8 cellular contexts compared by ENCODE assay signal in the genomic region with DNA sequence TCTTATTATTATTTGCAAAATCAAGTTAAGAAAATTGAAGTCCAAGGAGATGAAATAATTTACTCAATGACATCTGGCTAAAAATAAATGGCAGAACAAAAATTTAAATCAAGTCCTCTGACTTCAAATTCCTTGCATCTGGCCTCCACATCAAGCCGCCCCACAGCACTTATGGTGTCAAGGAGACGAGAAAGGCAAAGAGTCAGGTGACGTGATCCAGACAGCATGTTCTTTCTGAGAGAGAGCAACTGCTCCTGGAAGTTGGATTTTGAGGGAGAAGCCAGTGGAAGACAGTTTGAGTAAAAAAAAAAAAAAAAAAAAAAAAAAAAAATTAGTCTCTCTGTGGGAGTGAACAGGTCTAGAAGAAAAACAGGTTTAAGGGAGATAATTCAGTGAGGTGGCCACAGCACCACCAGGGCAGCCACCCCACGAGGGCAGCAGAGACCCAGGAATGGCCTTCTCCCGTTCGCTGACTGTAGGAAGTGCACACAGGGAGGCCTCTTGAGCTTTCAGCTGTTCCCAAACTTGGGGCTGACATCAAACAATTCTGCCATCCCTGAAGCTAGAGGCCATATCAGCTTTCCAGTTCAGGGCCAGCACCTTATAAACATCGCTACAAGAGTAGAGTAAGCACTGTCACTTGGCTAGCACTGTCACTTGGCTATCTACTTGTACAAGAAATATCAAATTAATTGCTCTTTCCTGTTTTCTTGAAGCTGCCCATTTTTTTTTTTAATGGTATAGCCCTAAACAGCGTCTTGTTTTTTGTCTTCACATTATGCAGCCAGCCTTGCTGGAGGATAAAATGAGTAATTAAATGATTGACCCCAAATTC. TPM values are rescaled to one million over a fixed set of nuclear protein-coding genes. Genes with fewer than 3 reads are reported as not detected.
DNase-seq lines count a peak whose midpoint lies in the region; ATAC-seq and TF ChIP-seq lines count a peak whose summit lies in the region.

No MANE protein-coding gene starts in this region.

- no peaks in the 10 kb centered on the region for H3K9me3 Mint-ChIP-seq in H9

- no peaks in the 10 kb centered on the region for H3K23me2 ChIP-seq in H9 (ENCODE audit: insufficient read length, low read depth, low read length, poor library complexity, severe bottlenecking)

- no peak overlapping the region for H2AFZ ChIP-seq in H9 (ENCODE audit: low read length)

- H2AK5ac ChIP-seq in H9 (ENCODE audit: insufficient read length, low read length) = no peak overlapping the region

- no peak overlapping the region for H3T11ph ChIP-seq in H9 (ENCODE audit: low read length)

- no peak overlapping the region for H3K4me2 ChIP-seq in H9 (ENCODE audit: insufficient read depth, insufficient read length, low read length)

- H2BK20ac ChIP-seq in H9 (ENCODE audit: low read depth, low read length, poor library complexity, severe bottlenecking) = no peak overlapping the region

- no peak overlapping the region for H3K4me3 Mint-ChIP-seq in H9

- H3K27me3 Mint-ChIP-seq in H9 (ENCODE audit: low read depth) = no peaks in the 10 kb centered on the region; the same call in 1 of the 2 replicates

- H3K27me3 ChIP-seq in H9 (ENCODE audit: insufficient read depth, low read length) = no peaks in the 10 kb centered on the region

- H4K5ac ChIP-seq in H9 (ENCODE audit: insufficient read length, low read depth, low read length) = no peak overlapping the region

- H3K14ac ChIP-seq in H9 (ENCODE audit: insufficient read depth, low read length) = no peak overlapping the region

- no peaks in the 10 kb centered on the region for H3K79me2 ChIP-seq in H9 (ENCODE audit: insufficient read depth, low read length)

- H3K79me1 ChIP-seq in H9 (ENCODE audit: insufficient read depth, low read depth, low read length, poor library complexity, severe bottlenecking) = no peaks in the 10 kb centered on the region

- H2BK15ac ChIP-seq in H9 (ENCODE audit: low read depth, low read length) = no peak overlapping the region

- no peak overlapping the region for H3K23ac ChIP-seq in H9 (ENCODE audit: insufficient read length, low read depth, low read length)

- no peaks in the 10 kb centered on the region for H3K4me1 ChIP-seq in H9 (ENCODE audit: insufficient read depth, low read length)

- H3K27ac Mint-ChIP-seq in H9 = no peak overlapping the region; a peak in 1 of 7 replicates

- H3K9me3 ChIP-seq in H9 (ENCODE audit: control insufficient read depth, low read depth, low read length) = no peaks in the 10 kb centered on the region

- no peak overlapping the region for H3K56ac ChIP-seq in H9 (ENCODE audit: insufficient read length, low read depth, low read length)

- H4K20me1 ChIP-seq in H9 (ENCODE audit: control insufficient read depth, insufficient read depth, insufficient read length) = no peaks in the 10 kb centered on the region

- no peak overlapping the region for H3K18ac ChIP-seq in H9 (ENCODE audit: insufficient read length, low read depth, low read length)

- H4K91ac ChIP-seq in H9 (ENCODE audit: insufficient read length, low read depth, low read length) = no peak overlapping the region

- TF ChIP-seq CTCF in H9 (conservative IDR thresholded peaks at IDR 0.05) = peak; percentile 88

- H2BK120ac ChIP-seq in H9 (ENCODE audit: low read depth, low read length, poor library complexity, severe bottlenecking) = no peak overlapping the region

- H3K4ac ChIP-seq in H9 (ENCODE audit: low read depth, low read length) = no peak overlapping the region

- H3K4me1 Mint-ChIP-seq in H9 = no peaks in the 10 kb centered on the region

- WGBS in H9 (ENCODE audit: extremely low coverage, insufficient read length, low lambda C conversion rate) = no CpG with 5 or more reads among the region's 8 CpGs

- no peak overlapping the region for H2BK5ac ChIP-seq in H9 (ENCODE audit: insufficient read length, low read length)

- no peak overlapping the region for H2BK12ac ChIP-seq in H9 (ENCODE audit: insufficient read length, low read depth, low read length)

- DNase-seq in CD1c-positive myeloid dendritic cell (ENCODE audit: extremely low spot score) = peak; percentile 82
- DNase-seq in H9 = peak; percentile 79
- DNase-seq in NCI-H510A treated with DMSO at 0.1 percent for 48 hours (lab: John Stamatoyannopoulos, UW) = peak; percentile 44
- DNase-seq in activated CD4-positive, alpha-beta T cell treated with anti-CD3 and anti-CD28 coated beads, Interleukin-2, amount 50 U/mL, for 48 hours = peak; percentile 67 to 75
- DNase-seq in effector CD8-positive, alpha-beta T cell (lab: John Stamatoyannopoulos, UW) = peak; percentile 25
- peak; percentile 72 to 75 for DNase-seq in lung microvascular endothelial cell (ENCODE audit: low read depth in 2 of 2)
- peak; percentile 37 for DNase-seq in stimulated activated CD8-positive, alpha-beta memory T cell treated with anti-CD3 and anti-CD28 coated beads, Interleukin-12 subunit alpha, Interleukin-12 subunit beta, amount 100 ng/mL, for 1 hour (ENCODE audit: low read depth)

- no peaks in the 10 kb centered on the region for H3K36me3 Mint-ChIP-seq in H9 (ENCODE audit: insufficient read depth in 1 of 3, low read depth in 3 of 3)

- H4K8ac ChIP-seq in H9 (replicated peaks; ENCODE audit: insufficient read length, low read depth, low read length) = no peak overlapping the region

- H3K27ac ChIP-seq in H9 (ENCODE audit: insufficient read length, low read depth, low read length) = no peak overlapping the region

- ATAC-seq in GM19467 (IDR thresholded peaks at IDR 0.05; ENCODE audit: unreplicated experiment) = no peak

- H3K9ac ChIP-seq in H9 (ENCODE audit: extremely low read depth, insufficient read length, low read length) = no peak overlapping the region

RNA-seq across cellular contexts. Expression of gene C1orf162, which starts 7.8 kb away (rescaled TPM):
- total RNA-seq in H9 (2021) = 0.35 TPM in 1 of 2 replicates, not detected in the other
- under 0.01 TPM in 2 replicates for total RNA-seq in lung microvascular endothelial cell

RNA-seq across cellular contexts. Expression of gene ADORA3, which starts 21.8 kb away (rescaled TPM):
- total RNA-seq in H9 (2021) = not detected in 2 replicates
- total RNA-seq in lung microvascular endothelial cell = not detected in 2 replicates

RNA-seq across cellular contexts. Expression of gene TMIGD3, which starts 21.8 kb away (rescaled TPM):
- total RNA-seq in H9 (2021) (not detected in 2 replicates), lung microvascular endothelial cell (not detected in 2 replicates)

RNA-seq across cellular contexts. Expression of gene ATP5PB, which starts 32.3 kb away (rescaled TPM):
- 250 and 271 TPM in 2 replicates for total RNA-seq in H9 (2021)
- 123 and 150 TPM in 2 replicates for total RNA-seq in lung microvascular endothelial cell

RNA-seq across cellular contexts. Expression of gene WDR77, which starts 32.5 kb away (rescaled TPM):
- total RNA-seq in H9 (2021) (70.9 and 74.2 TPM in 2 replicates), lung microvascular endothelial cell (29.8 and 34.0 TPM in 2 replicates)

Comparison
In these comparisons a context has a peak if more than half of its experiments do, and no peak if none do; other contexts are left out.
1. DNase-seq: peak in every context shown above with its lines; median percentile 82 in CD1c-positive myeloid dendritic cell; 79 in H9; 74 in lung microvascular endothelial cell; 71 in activated CD4-positive, alpha-beta T cell treated with anti-CD3 and anti-CD28 coated beads, Interleukin-2, amount 50 U/mL, for 48 hours; 44 in NCI-H510A treated with DMSO at 0.1 percent for 48 hours; 37 in stimulated activated CD8-positive, alpha-beta memory T cell treated with anti-CD3 and anti-CD28 coated beads, Interleukin-12 subunit alpha, Interleukin-12 subunit beta, amount 100 ng/mL, for 1 hour; 25 in effector CD8-positive, alpha-beta T cell.